ENCODE assay signal across 9 cellular contexts in genomic region chr12:92898755-92899154, GRCh38. TPM values are rescaled to one million over a fixed set of nuclear protein-coding genes. Genes with fewer than 3 reads are reported as not detected.
A peak's percentile ranks its signal among the peaks of the same experiment; 100 is the strongest.
DNase-seq lines count a peak whose midpoint lies in the region; ATAC-seq and TF ChIP-seq lines count a peak whose summit lies in the region.
"Had no signal": no experiment of that assay in that cellular context is flagged by ENCODE, and none has a peak within 500 bp of the region (broad histone marks: within the 10 kb centered on the region; RNA-seq: fewer than 3 reads in every experiment).

No MANE protein-coding gene starts in this region.

- POLR2A ChIA-PET in SK-N-SH (lab: Yijun Ruan, JAX): no interaction called here

- in situ Hi-C loops in GM13976 (cut with MboI; ENCODE audit: low sequenced_read_pairs, unreplicated experiment): no loop called here

- TF ChIP-seq EP300 in SK-N-SH (IDR thresholded peaks at IDR 0.05; ENCODE audit: borderline replicate concordance in 1 of 2, low read depth in 1 of 2, low read length in 1 of 2) (no peak), gastroesophageal sphincter (IDR thresholded peaks at IDR 0.05) (no peak)

- H3K9me2 ChIP-seq in SK-N-SH: no peaks in the 10 kb centered on the region

- TF ChIP-seq POLR2A in gastroesophageal sphincter (IDR thresholded peaks at IDR 0.05): no peak
- no peak for TF ChIP-seq POLR2A in spleen (IDR thresholded peaks at IDR 0.05)

- no peak overlapping the region; the same call in 1 of the 2 replicates for H2AFZ ChIP-seq in SK-N-SH (ENCODE audit: low read depth)

- H3K27ac ChIP-seq in SK-N-SH (ENCODE audit: low read depth in 2 of 2, low read length in 1 of 2): peak overlapping the region; percentile 31 to 96; a peak in 3 of 4 replicates
- H3K27ac ChIP-seq in gastroesophageal sphincter: peak overlapping the region; percentile 80 to 89 (median 82)
- H3K27ac ChIP-seq in spleen: peak overlapping the region in 6 of 8 donors; percentile 32 to 68 (median 60)

- peak overlapping the region; percentile 74 for H3K4me2 ChIP-seq in SK-N-SH

- H3K4me3 ChIP-seq in SK-N-SH (ENCODE audit: low read depth in 2 of 2, low read length in 1 of 2) (0 out of 4 replicates have a peak overlapping the region, but pooled peaks of 1 of the 2 experiments have one; percentile 27), gastroesophageal sphincter (no peak overlapping the region), spleen (no peak overlapping the region)

- H3K9ac ChIP-seq in SK-N-SH: peak overlapping the region; percentile 59; the same call in 1 of the 2 replicates

- no peak for TF ChIP-seq RAD21 in SK-N-SH (IDR thresholded peaks at IDR 0.05; ENCODE audit: low read length)

- H3K36me3 ChIP-seq in SK-N-SH (replicated peaks in 1 of 2; ENCODE audit: control insufficient read depth in 1 of 2, insufficient read depth in 2 of 2, low read length in 1 of 2) (peaks cover 0 to 6% of the 10 kb centered on the region in 2 experiments), gastroesophageal sphincter (no peaks in the 10 kb centered on the region), spleen (peaks cover 0 to 23% (median 0%) of the 10 kb centered on the region in 6 donors)

- no peak for TF ChIP-seq CTCF in SK-N-SH (IDR thresholded peaks at IDR 0.05)
- no peak for TF ChIP-seq CTCF in gastroesophageal sphincter (IDR thresholded peaks at IDR 0.05)
- no peak for TF ChIP-seq CTCF in spleen (IDR thresholded peaks at IDR 0.05 in 8 of 11, conservative IDR thresholded peaks at IDR 0.05 in 3 of 11)
- no peak for TF ChIP-seq CTCF in GM13976 (IDR thresholded peaks at IDR 0.05; ENCODE audit: borderline replicate concordance, control extremely low read depth, extremely low read depth, insufficient read depth, missing control alignments)

- ATAC-seq in GM18511 (IDR thresholded peaks at IDR 0.05; ENCODE audit: unreplicated experiment) (peak; percentile 51), gastroesophageal sphincter (no peak)

- no peaks in the 10 kb centered on the region for H4K20me1 ChIP-seq in SK-N-SH (ENCODE audit: insufficient read depth)

- no peaks in the 10 kb centered on the region for H3K9me3 ChIP-seq in SK-N-SH
- no peaks in the 10 kb centered on the region for H3K9me3 ChIP-seq in gastroesophageal sphincter
- no peaks in the 10 kb centered on the region for H3K9me3 ChIP-seq in spleen

- peaks cover 83% of the 10 kb centered on the region for H3K79me2 ChIP-seq in SK-N-SH (ENCODE audit: insufficient read depth)

- CTCF ChIA-PET in SK-N-SH (lab: Yijun Ruan, JAX): no interaction called here

- DNase-seq in SK-N-SH (no peak), spleen (no peak), NCI-H526 treated with DMSO at 0.1 percent for 48 hours (lab: John Stamatoyannopoulos, UW) (no peak), GM13976 (ENCODE audit: low spot score) (no peak), HT-29 (ENCODE audit: low spot score) (no peak), HuH-7.5 (ENCODE audit: low spot score) (no peak)
- DNase-seq: activated CD4-positive, CD25-positive, alpha-beta regulatory T cell treated with anti-CD3 and anti-CD28 coated beads, Interleukin-2, amount 50 U/mL, for 72 hours had no signal

- H3K4me1 ChIP-seq in SK-N-SH (ENCODE audit: control insufficient read depth in 1 of 2, insufficient read depth in 2 of 2, low read depth in 1 of 2, low read length in 1 of 2): peaks cover 0 to 11% of the 10 kb centered on the region in 2 experiments; a peak in 2 of 4 replicates
- H3K4me1 ChIP-seq in gastroesophageal sphincter: peaks cover 0 to 30% (median 9%) of the 10 kb centered on the region in 3 donors
- peaks cover 0 to 31% (median 9%) of the 10 kb centered on the region in 6 donors for H3K4me1 ChIP-seq in spleen

- H3F3A ChIP-seq in SK-N-SH (replicated peaks; ENCODE audit: insufficient read depth): peaks cover 33% of the 10 kb centered on the region

- H3K27me3 ChIP-seq in SK-N-SH (ENCODE audit: insufficient read depth) (no peaks in the 10 kb centered on the region), gastroesophageal sphincter (no peaks in the 10 kb centered on the region), spleen (replicated peaks in 1 of 7) (no peaks in the 10 kb centered on the region)

- intact Hi-C loops in spleen (cut with DNase I; ENCODE audit: low total_unique reads): no loop called here

TF ChIP-seq in SK-N-SH, 30 proteins besides CTCF, POLR2A, EP300 and RAD21:
- TF ChIP-seq MXI1 (IDR thresholded peaks at IDR 0.05; ENCODE audit: low read depth, low read length) (no peak), POLR2AphosphoS5 (IDR thresholded peaks at IDR 0.05; ENCODE audit: low read depth, low read length) (no peak)

RNA-seq across cellular contexts. Expression of gene EEA1, which starts 30.3 kb away (rescaled TPM):
- polyA plus RNA-seq in SK-N-SH (2012; rRNA removed) (1.5 and 1.7 TPM in 2 replicates), spleen (1 to 10 TPM; 2.3 to 3.6 (median 2.5) TPM)
- polyA plus RNA-seq in SK-N-SH (2012; cell fraction: cytosol; rRNA removed): 3.0 and 3.7 TPM in 2 replicates
- 0.96 and 2.5 TPM in 2 replicates for polyA plus RNA-seq in SK-N-SH (2012; cell fraction: nucleus; rRNA removed)
- total RNA-seq in gastroesophageal sphincter (10 to 100 TPM; 25.0 to 37.1 (median 30.4) TPM), spleen (10 to 100 TPM; 14.7 to 31.2 (median 25.5) TPM)
- 3.2 and 3.4 TPM in 2 replicates for total RNA-seq in HT-29 (2014; rRNA removed; shearing (Covaris generic))
